Comparison of ENCODE assay signal across 5 cellular contexts in genomic region chr16:79748629-79749028, GRCh38.
"Had no signal": no experiment of that assay in that cellular context is flagged by ENCODE, and none has a peak within 500 bp of the region (broad histone marks: within the 10 kb centered on the region; RNA-seq: fewer than 3 reads in every experiment).

No MANE protein-coding gene starts in this region.

- H3K4me3 Mint-ChIP-seq: GM23338, H9 had no signal

- DNase-seq: H9, HCEC 1CT, IMR-90 had no signal

- H3K4me1 Mint-ChIP-seq: GM23338, H9 had no signal

- ATAC-seq: GM23338, K562 had no signal

- H3K27ac Mint-ChIP-seq: GM23338, H9 had no signal

- H3K4me3 ChIP-seq: GM23338, K562 had no signal
